Comparison of ENCODE assay signal across 23 cellular contexts in the genomic region with DNA sequence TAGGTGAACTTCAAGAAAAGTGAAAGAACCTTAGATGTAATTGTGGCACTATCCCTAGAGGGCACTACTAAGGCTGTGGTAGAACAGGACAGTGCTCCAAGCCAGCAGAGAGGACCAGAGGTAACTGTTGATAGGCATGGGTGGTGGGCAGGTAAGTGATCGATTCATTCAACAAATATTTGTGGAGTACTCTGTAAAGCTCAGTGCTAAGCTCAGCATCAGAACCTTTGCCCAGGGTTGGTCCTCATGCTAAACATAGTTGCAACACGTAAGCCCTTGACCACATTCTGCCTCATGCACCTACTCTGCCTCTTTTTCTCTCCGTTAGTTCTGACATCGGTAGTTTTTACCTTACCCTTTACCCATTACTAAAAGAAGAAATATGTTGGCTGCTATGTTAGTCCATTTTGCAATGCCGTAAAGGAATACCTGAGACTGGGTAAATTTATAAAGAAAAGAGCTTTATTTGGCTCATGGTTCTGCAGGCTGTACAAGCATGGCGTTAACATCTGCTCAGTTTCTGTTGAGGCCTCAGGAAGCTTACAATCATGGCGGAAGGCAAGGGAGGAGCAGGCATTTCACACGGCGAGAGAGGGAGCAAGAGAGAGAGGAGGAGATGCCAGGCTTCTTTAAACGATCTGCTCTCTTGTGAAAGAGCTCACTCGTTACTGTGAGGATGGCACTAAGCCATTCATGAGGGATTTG.
"Had no signal": no experiment of that assay in that cellular context is flagged by ENCODE, and none has a peak within 500 bp of the region (broad histone marks: within the 10 kb centered on the region; RNA-seq: fewer than 3 reads in every experiment).

No MANE protein-coding gene starts in this region.

- H3K36me3 ChIP-seq: gastrocnemius medialis, heart right ventricle, left ventricle myocardium inferior, spleen, tibial nerve had no signal

- H3K9me3 ChIP-seq: gastrocnemius medialis, heart right ventricle, left ventricle myocardium inferior, psoas muscle, spleen, testis, tibial nerve had no signal

- ATAC-seq: esophagus mucosa; gastrocnemius medialis; heart right ventricle; psoas muscle; sciatic nerve; stimulated activated memory B cell treated with anti-CD40 and anti-IgM and Interleukin-4, amounts not matched to agents 10 μg/mL and 1 μg/mL and 100 μg/mL, for 72 hours had no signal

- FAIRE-seq: endometrium, islet of Langerhans had no signal

- DNase-seq: cortex of kidney; dorsolateral prefrontal cortex; effector memory CD4-positive, alpha-beta T cell; gastrocnemius medialis; heart right ventricle; hypothalamus; left ventricle myocardium inferior; mesendoderm; naive B cell; nephron progenitor cell; psoas muscle; retina; spleen; stimulated activated CD4-positive, alpha-beta T cell treated with anti-CD3 and anti-CD28 coated beads, Interleukin-15, amount 100 ng/mL, for 24 hours; stimulated activated CD4-positive, alpha-beta T cell treated with anti-CD3 and anti-CD28 coated beads, Interleukin-1b, Interleukin-23, amount 100 ng/mL, for 48 hours; stimulated activated CD4-positive, alpha-beta T cell treated with anti-CD3 and anti-CD28 coated beads, Interleukin-4, amount 100 ng/mL, for 24 hours; testis had no signal

- H3K27ac ChIP-seq: dorsolateral prefrontal cortex, gastrocnemius medialis, heart right ventricle, left ventricle myocardium inferior, psoas muscle, spleen, testis, tibial nerve had no signal

- H3K4me3 ChIP-seq: dorsolateral prefrontal cortex, gastrocnemius medialis, heart right ventricle, left ventricle myocardium inferior, psoas muscle, spleen, testis, tibial nerve had no signal

- H3K4me1 ChIP-seq: testis had no signal

- H3K27me3 ChIP-seq: gastrocnemius medialis, heart right ventricle, testis, tibial nerve had no signal
